18 cellular contexts compared by ENCODE assay signal in the genomic region with DNA sequence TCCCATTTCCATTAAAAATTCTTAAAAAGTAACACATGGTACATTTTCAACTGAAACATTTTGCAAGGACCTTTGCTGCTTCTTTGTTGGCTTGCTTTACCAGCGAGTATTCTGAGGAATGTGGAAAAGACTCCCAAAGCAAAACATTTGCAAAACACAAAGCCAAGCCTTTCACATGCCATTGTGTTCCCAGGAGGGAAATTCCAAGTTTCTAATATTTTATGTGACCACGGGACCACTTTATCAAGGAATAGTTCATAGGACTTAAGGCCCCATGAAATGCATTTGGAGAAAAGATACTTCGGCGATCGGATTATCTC. TPM values are rescaled to one million over a fixed set of nuclear protein-coding genes. Genes with fewer than 3 reads are reported as not detected.
DNase-seq lines count a peak whose midpoint lies in the region; ATAC-seq, FAIRE-seq and TF ChIP-seq lines count a peak whose summit lies in the region.
"Had no signal": no experiment of that assay in that cellular context is flagged by ENCODE, and none has a peak within 500 bp of the region (broad histone marks: within the 10 kb centered on the region; RNA-seq: fewer than 3 reads in every experiment).

No MANE protein-coding gene starts in this region.

- no peak overlapping the region for H3K4me2 ChIP-seq in endothelial cell of umbilical vein (ENCODE audit: insufficient read depth, low read length)
- H3K4me2 ChIP-seq in mesenchymal stem cell (ENCODE audit: low read length, poor library complexity, severe bottlenecking) = no peak overlapping the region
- H3K4me2 ChIP-seq: A549 had no signal

- no peak overlapping the region for H3K14ac ChIP-seq in mesenchymal stem cell (ENCODE audit: low read length in 2 of 2)

- no peaks in the 10 kb centered on the region for H3K9me1 ChIP-seq in endothelial cell of umbilical vein (replicated peaks; ENCODE audit: control insufficient read depth, extremely low read depth, insufficient read depth, low read length)

- H3K9me3 ChIP-seq in HUES48 (ENCODE audit: control insufficient read depth, insufficient read depth, low read length) = 0 out of 2 replicates have a peak, but pooled peaks cover 5% of the 10 kb centered on the region
- H3K9me3 ChIP-seq in endothelial cell of umbilical vein (replicated peaks; ENCODE audit: control insufficient read depth, insufficient read depth, low read length) = no peaks in the 10 kb centered on the region
- peaks cover 2% of the 10 kb centered on the region for H3K9me3 ChIP-seq in mesenchymal stem cell (ENCODE audit: control insufficient read depth, low read length)
- H3K9me3 ChIP-seq: sigmoid colon had no signal

- TF ChIP-seq POLR2A in endothelial cell of umbilical vein (IDR thresholded peaks at IDR 0.05; ENCODE audit: low read depth, low read length) = no peak

- H2AFZ ChIP-seq in ACC112 (ENCODE audit: low read length, unreplicated experiment) = peak overlapping the region; percentile 41
- H2AFZ ChIP-seq in endothelial cell of umbilical vein (ENCODE audit: low read depth, low read length) = no peak overlapping the region
- H2AFZ ChIP-seq in mesenchymal stem cell (ENCODE audit: low read depth, low read length) = no peak overlapping the region

- H3K4me3 Mint-ChIP-seq in progenitor cell of endocrine pancreas (ENCODE audit: low read depth) = no peak overlapping the region
- H3K4me3 Mint-ChIP-seq: naive thymus-derived CD8-positive, alpha-beta T cell had no signal

- peaks cover 2% of the 10 kb centered on the region for H3K4me1 Mint-ChIP-seq in progenitor cell of endocrine pancreas (ENCODE audit: low read depth)

- H3K4me3 ChIP-seq in ACC112 (ENCODE audit: low read depth, low read length) (peak overlapping the region; percentile 38), HUES48 (ENCODE audit: low read depth, low read length) (no peak overlapping the region), endothelial cell of umbilical vein (replicated peaks in 1 of 3; ENCODE audit: insufficient read depth in 1 of 3, low read depth in 1 of 3, low read length in 3 of 3) (no peak overlapping the region), mesenchymal stem cell (ENCODE audit: insufficient read depth in 1 of 2, low read depth in 1 of 2, low read length in 2 of 2) (peak overlapping the region in 1 of 2 experiments; percentile 33)
- H3K4me3 ChIP-seq: A549, dorsolateral prefrontal cortex, MG63, sigmoid colon had no signal

- DNase-seq in endothelial cell of umbilical vein (ENCODE audit: low read depth, low spot score) = peak; percentile 16
- no peak for DNase-seq in mesenchymal stem cell
- DNase-seq in GM19238 (ENCODE audit: insufficient read length, low spot score) = no peak
- no peak for DNase-seq in progenitor cell of endocrine pancreas (ENCODE audit: low spot score, unreplicated experiment)
- no peak for DNase-seq in NCI-H128 (lab: John Stamatoyannopoulos, UW; ENCODE audit: unreplicated experiment)
- DNase-seq: activated CD4-positive, alpha-beta T cell treated with anti-CD3 and anti-CD28 coated beads for 48 hours; dorsolateral prefrontal cortex; MG63; naive thymus-derived CD8-positive, alpha-beta T cell; NCI-H2029; NCI-H526 treated with DMSO at 0.1 percent for 48 hours; stimulated activated naive CD8-positive, alpha-beta T cell treated with anti-CD3 and anti-CD28 coated beads, Interleukin-15, Interleukin-2, amounts not matched to agents 100 U/mL and 50 U/mL, for 24 hours had no signal

- H3K9ac ChIP-seq in HUES48 (ENCODE audit: low read depth, low read length) (no peak overlapping the region), endothelial cell of umbilical vein (replicated peaks; ENCODE audit: extremely low read depth, insufficient read depth, low read length) (no peak overlapping the region), mesenchymal stem cell (ENCODE audit: low read length) (peak overlapping the region; percentile 71)

- no peak overlapping the region for H3K4ac ChIP-seq in mesenchymal stem cell (ENCODE audit: low read depth in 1 of 2, low read length in 2 of 2)

- no peaks in the 10 kb centered on the region for H3K27me3 Mint-ChIP-seq in progenitor cell of endocrine pancreas

- no peaks in the 10 kb centered on the region for H3K79me2 ChIP-seq in ACC112 (ENCODE audit: control insufficient read depth, insufficient read depth, low read length, unreplicated experiment)
- H3K79me2 ChIP-seq in endothelial cell of umbilical vein (ENCODE audit: control insufficient read depth, insufficient read depth, low read length) = no peaks in the 10 kb centered on the region

- H4K8ac ChIP-seq in mesenchymal stem cell (ENCODE audit: low read length) = no peak overlapping the region

- no TSS peak for BruUV-seq in endothelial cell of umbilical vein (replicated peaks; lab: Mats Ljungman, UMichigan)

- intact Hi-C loops in endothelial cell of umbilical vein (cut with micrococcal nuclease) = no loop called here

- H3K4me1 ChIP-seq in ACC112 (ENCODE audit: control insufficient read depth, insufficient read depth, low read length, unreplicated experiment) = peaks cover 18% of the 10 kb centered on the region
- H3K4me1 ChIP-seq in HUES48 (ENCODE audit: control insufficient read depth, insufficient read depth, low read length) = peaks cover 25% of the 10 kb centered on the region
- H3K4me1 ChIP-seq in endothelial cell of umbilical vein (ENCODE audit: control insufficient read depth, extremely low read depth, insufficient read depth, low read length) = no peaks in the 10 kb centered on the region
- H3K4me1 ChIP-seq in mesenchymal stem cell (ENCODE audit: control insufficient read depth, insufficient read depth, low read depth, low read length) = peaks cover 6% of the 10 kb centered on the region
- H3K4me1 ChIP-seq: A549 had no signal

- H4K91ac ChIP-seq in mesenchymal stem cell (ENCODE audit: low read length) = no peak overlapping the region

- TF ChIP-seq CTCF in endothelial cell of umbilical vein (IDR thresholded peaks at IDR 0.05; ENCODE audit: extremely low read depth in 1 of 2, insufficient read depth in 1 of 2, low read depth in 1 of 2, low read length in 2 of 2) = no peak
- TF ChIP-seq CTCF in progenitor cell of endocrine pancreas (IDR thresholded peaks at IDR 0.05; ENCODE audit: unreplicated experiment) = no peak

- H3K27ac Mint-ChIP-seq in progenitor cell of endocrine pancreas = no peak overlapping the region
- H3K27ac Mint-ChIP-seq: naive thymus-derived CD8-positive, alpha-beta T cell had no signal

- H3K36me3 Mint-ChIP-seq in progenitor cell of endocrine pancreas (ENCODE audit: insufficient read depth) = peaks cover 11% of the 10 kb centered on the region
- H3K36me3 Mint-ChIP-seq: naive thymus-derived CD8-positive, alpha-beta T cell had no signal

- H3K23ac ChIP-seq in mesenchymal stem cell (ENCODE audit: low read length in 2 of 2) = no peak overlapping the region

- H2BK15ac ChIP-seq in mesenchymal stem cell (ENCODE audit: low read depth, poor library complexity, severe bottlenecking) = no peak overlapping the region

- no peaks in the 10 kb centered on the region for H3K27me3 ChIP-seq in ACC112 (ENCODE audit: insufficient read depth, low read length)
- H3K27me3 ChIP-seq in HUES48 (ENCODE audit: control insufficient read depth, insufficient read depth, low read length) = no peaks in the 10 kb centered on the region
- H3K27me3 ChIP-seq in endothelial cell of umbilical vein (ENCODE audit: control insufficient read depth in 2 of 2, insufficient read depth in 2 of 2, low read length in 2 of 2) = peaks cover 2 to 4% of the 10 kb centered on the region in 2 experiments
- H3K27me3 ChIP-seq in mesenchymal stem cell (ENCODE audit: control insufficient read depth in 1 of 2, insufficient read depth in 1 of 2, low read length in 2 of 2) = no peaks in the 10 kb centered on the region
- H3K27me3 ChIP-seq: dorsolateral prefrontal cortex, MG63, sigmoid colon had no signal

- no peak overlapping the region for H3K18ac ChIP-seq in mesenchymal stem cell (ENCODE audit: low read depth in 1 of 2, low read length in 2 of 2)

- no peak overlapping the region for H2BK12ac ChIP-seq in mesenchymal stem cell (ENCODE audit: low read length in 2 of 2)

- no peak overlapping the region for H2BK120ac ChIP-seq in mesenchymal stem cell (ENCODE audit: low read depth, low read length)

- ATAC-seq in GM21723 (IDR thresholded peaks at IDR 0.05; ENCODE audit: unreplicated experiment) = no peak
- ATAC-seq: A549; naive thymus-derived CD8-positive, alpha-beta T cell; stimulated activated naive CD8-positive, alpha-beta T cell treated with anti-CD3 and anti-CD28 coated beads, Interleukin-15, Interleukin-2, amounts not matched to agents 100 U/mL and 50 U/mL, for 24 hours had no signal

- no peaks in the 10 kb centered on the region for H3K79me1 ChIP-seq in mesenchymal stem cell (replicated peaks; ENCODE audit: low read length, poor library complexity, severe bottlenecking)

- WGBS in mesenchymal stem cell = 79% methylated on average over 5 of the region's 5 CpGs

- H4K20me1 ChIP-seq in endothelial cell of umbilical vein (replicated peaks; ENCODE audit: control insufficient read depth, extremely low read depth, insufficient read depth, low read length) = no peaks in the 10 kb centered on the region

- H3K36me3 ChIP-seq in ACC112 (ENCODE audit: insufficient read depth, low read length) = no peaks in the 10 kb centered on the region
- peaks cover 5% of the 10 kb centered on the region; the same call in 1 of the 2 replicates for H3K36me3 ChIP-seq in HUES48 (ENCODE audit: control insufficient read depth, insufficient read depth, low read length)
- H3K36me3 ChIP-seq in endothelial cell of umbilical vein (ENCODE audit: control insufficient read depth in 2 of 2, extremely low read depth in 1 of 2, insufficient read depth in 2 of 2, low read length in 2 of 2) = no peaks in the 10 kb centered on the region
- H3K36me3 ChIP-seq in mesenchymal stem cell (ENCODE audit: control insufficient read depth in 1 of 2, insufficient read depth in 2 of 2, low read depth in 1 of 2, low read length in 2 of 2) = peaks cover 0 to 30% of the 10 kb centered on the region in 2 experiments
- H3K36me3 ChIP-seq: MG63, sigmoid colon had no signal

- CTCF ChIA-PET in endothelial cell of umbilical vein (lab: Charles Lee) = no interaction called here

- dilution Hi-C loops in endothelial cell of umbilical vein (cut with MboI; ENCODE audit: extremely low pct_ligation_motif_present, low sequenced_read_pairs) = no loop called here

- POLR2A ChIA-PET in endothelial cell of umbilical vein (lab: Charles Lee) = no interaction called here

- H2AK5ac ChIP-seq in mesenchymal stem cell (ENCODE audit: low read length, severe bottlenecking) = no peak overlapping the region

- H3K27ac ChIP-seq in ACC112 (ENCODE audit: low read depth, low read length) (no peak overlapping the region), HUES48 (ENCODE audit: low read depth, low read length) (peak overlapping the region; percentile 59), endothelial cell of umbilical vein (ENCODE audit: insufficient read depth, low read depth, low read length) (no peak overlapping the region), mesenchymal stem cell (ENCODE audit: low read length, poor library complexity, severe bottlenecking) (no peak overlapping the region)
- H3K27ac ChIP-seq: A549, dorsolateral prefrontal cortex had no signal

- FAIRE-seq in endothelial cell of umbilical vein (lab: Jason Lieb, UNC) = peak; percentile 43
- FAIRE-seq: A549 had no signal

- H3K9me3 Mint-ChIP-seq in progenitor cell of endocrine pancreas (ENCODE audit: low read depth) = no peaks in the 10 kb centered on the region

- H2BK5ac ChIP-seq in mesenchymal stem cell (ENCODE audit: low read depth, low read length, poor library complexity, severe bottlenecking) = no peak overlapping the region

RNA-seq across cellular contexts. Expression of gene CYP27C1, which starts 26.2 kb away (rescaled TPM):
- total RNA-seq in endothelial cell of umbilical vein (not detected in 2 replicates), progenitor cell of endocrine pancreas (8.0 and 8.6 TPM in 2 replicates)
- not detected in 2 replicates for polyA plus RNA-seq in endothelial cell of umbilical vein
- polyA plus RNA-seq in endothelial cell of umbilical vein (2011; cell fraction: cytosol; rRNA removed) = not detected in 2 replicates
- not detected in 2 replicates for polyA plus RNA-seq in endothelial cell of umbilical vein (2011; cell fraction: nucleus; rRNA removed)
- 0.90 and 1.5 TPM in 2 replicates for polyA plus RNA-seq in endothelial cell of umbilical vein (2012)
- not detected in 2 replicates for polyA minus RNA-seq in endothelial cell of umbilical vein
- polyA minus RNA-seq in endothelial cell of umbilical vein (2011; cell fraction: cytosol; rRNA and poly(A)+ RNA removed) = not detected
- polyA minus RNA-seq in endothelial cell of umbilical vein (2011; cell fraction: nucleus; rRNA and poly(A)+ RNA removed) = not detected in 2 replicates
- 0.35 TPM for polyA plus RNA-seq in mesenchymal stem cell (2013, experiment 1 of 2)
- polyA plus RNA-seq in mesenchymal stem cell (2013, experiment 2 of 2) = 0.27 TPM
- total RNA-seq: naive thymus-derived CD8-positive, alpha-beta T cell; T-helper 2 cell treated with Interferon-gamma antibody and Interleukin-4, amounts not matched to agents 100 ng/mL and 5 ng/mL, for 36 hours had no signal
- polyA plus RNA-seq: naive thymus-derived CD8-positive, alpha-beta T cell had no signal
